Comparison of ENCODE assay signal across 8 cellular contexts in the genomic region with DNA sequence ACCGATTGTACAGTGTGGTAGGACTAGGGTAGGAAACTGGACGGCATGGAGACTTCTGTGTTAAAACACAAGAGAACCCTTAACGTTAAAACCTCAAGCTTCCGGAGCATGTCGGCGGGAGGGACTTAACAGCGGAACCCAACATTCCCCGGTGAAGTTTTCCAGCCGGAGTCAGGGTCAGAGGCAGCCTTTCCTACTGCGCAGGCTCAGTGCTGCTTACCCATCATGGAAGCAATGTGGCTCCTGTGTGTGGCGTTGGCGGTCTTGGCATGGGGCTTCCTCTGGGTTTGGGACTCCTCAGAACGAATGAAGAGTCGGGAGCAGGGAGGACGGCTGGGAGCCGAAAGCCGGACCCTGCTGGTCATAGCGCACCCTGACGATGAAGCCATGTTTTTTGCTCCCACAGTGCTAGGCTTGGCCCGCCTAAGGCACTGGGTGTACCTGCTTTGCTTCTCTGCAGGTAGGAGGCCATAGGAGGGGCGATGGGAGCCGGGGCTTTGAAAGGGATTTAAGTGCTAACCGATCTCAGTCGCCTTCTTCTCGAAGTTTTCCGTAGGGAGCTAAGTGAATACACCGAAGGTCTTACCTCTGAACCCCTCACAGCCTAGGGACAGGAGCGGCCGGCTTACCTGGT. TPM values are rescaled to one million over a fixed set of nuclear protein-coding genes. Genes with fewer than 3 reads are reported as not detected.
DNase-seq lines count a peak whose midpoint lies in the region; ATAC-seq, FAIRE-seq and TF ChIP-seq lines count a peak whose summit lies in the region.

A gene (plus strand): TSS at position 209 of the 634 bp plus-strand sequence. CDS start 17 bp downstream, at position 226.

- H3K4me1 ChIP-seq in iPS-20b (ENCODE audit: insufficient read depth, low read length) (peaks cover 6% of the 10 kb centered on the region; the same call in 1 of the 2 replicates), skeletal muscle tissue (ENCODE audit: control insufficient read depth in 3 of 3, insufficient read depth in 3 of 3, low read length in 3 of 3) (peaks cover 16 to 28% (median 19%) of the 10 kb centered on the region in 3 donors)

- TF ChIP-seq CTCF in WI38 (IDR thresholded peaks at IDR 0.05; ENCODE audit: low read depth, low read length) (no peak), bronchial epithelial cell (IDR thresholded peaks at IDR 0.05; ENCODE audit: insufficient read depth, low read length, severe bottlenecking) (peak; percentile 3)

- DNase-seq in GM04503 (ENCODE audit: low read depth) (peak; percentile 67), NCI-H2227 (lab: John Stamatoyannopoulos, UW; ENCODE audit: unreplicated experiment) (peak; percentile 91), bronchial epithelial cell (ENCODE audit: low read depth) (peak; percentile 88)

- H3K9me3 ChIP-seq in iPS-20b (ENCODE audit: insufficient read depth, low read depth, low read length) (no peaks in the 10 kb centered on the region), skeletal muscle tissue (ENCODE audit: control insufficient read depth in 3 of 3, low read length in 3 of 3) (no peaks in the 10 kb centered on the region)

- H3K27me3 ChIP-seq in bronchial epithelial cell (ENCODE audit: control insufficient read depth, insufficient read depth, low read length) = no peaks in the 10 kb centered on the region
- H3K27me3 ChIP-seq in iPS-20b (ENCODE audit: insufficient read depth, low read length) = no peaks in the 10 kb centered on the region
- no peaks in the 10 kb centered on the region for H3K27me3 ChIP-seq in skeletal muscle tissue (ENCODE audit: control insufficient read depth in 3 of 3, insufficient read depth in 3 of 3, low read length in 3 of 3)

- ATAC-seq in HG02870 (IDR thresholded peaks at IDR 0.05; ENCODE audit: unreplicated experiment) = peak; percentile 39
- no peak for ATAC-seq in HG03342 (IDR thresholded peaks at IDR 0.05; ENCODE audit: unreplicated experiment)

- H3K4me3 ChIP-seq in WI38 (ENCODE audit: low read depth, low read length) = peak within 1 kb of the TSS; percentile 99
- H3K4me3 ChIP-seq in bronchial epithelial cell (ENCODE audit: low read depth, low read length) = peak within 1 kb of the TSS; percentile 79
- H3K4me3 ChIP-seq in iPS-20b (ENCODE audit: low read length) = peak within 1 kb of the TSS; percentile 98
- peak within 1 kb of the TSS; percentile 96 to 100 (median 99) for H3K4me3 ChIP-seq in skeletal muscle tissue (ENCODE audit: low read length in 3 of 3)

- no peaks in the 10 kb centered on the region for H3K36me3 ChIP-seq in bronchial epithelial cell (ENCODE audit: control insufficient read depth, insufficient read depth, low read length)
- H3K36me3 ChIP-seq in iPS-20b (ENCODE audit: insufficient read depth, low read depth, low read length) = 0 out of 2 replicates have a peak, but pooled peaks cover 5% of the 10 kb centered on the region
- no peaks in the 10 kb centered on the region for H3K36me3 ChIP-seq in skeletal muscle tissue (ENCODE audit: control insufficient read depth in 3 of 3, insufficient read depth in 3 of 3, low read length in 3 of 3)

- H3K9ac ChIP-seq in iPS-20b (ENCODE audit: low read depth, low read length) (peak within 1 kb of the TSS; percentile 94), skeletal muscle tissue (ENCODE audit: low read depth in 1 of 3, low read length in 3 of 3) (peak within 1 kb of the TSS; percentile 91 to 96 (median 93))

- peak within 1 kb of the TSS; percentile 94 for H3K27ac ChIP-seq in iPS-20b (ENCODE audit: low read length)
- H3K27ac ChIP-seq in skeletal muscle tissue (ENCODE audit: low read depth, low read length) = peak within 1 kb of the TSS; percentile 94

- no peak for FAIRE-seq in bronchial epithelial cell (lab: Jason Lieb, UNC)

RNA-seq across cellular contexts. Expression of the gene that starts here (rescaled TPM):
- total RNA-seq in bronchial epithelial cell (30.6 and 31.1 TPM in 2 replicates), skeletal muscle tissue (12.5 TPM)
